Comparison of ENCODE assay signal across 33 cellular contexts in genomic region chr12:15800278-15800677, GRCh38.
"Had no signal": no experiment of that assay in that cellular context is flagged by ENCODE, and none has a peak within 500 bp of the region (broad histone marks: within the 10 kb centered on the region; RNA-seq: fewer than 3 reads in every experiment).

No MANE protein-coding gene starts in this region.

- H3K4me1 ChIP-seq: breast epithelium, lower lobe of right lung, upper lobe of right lung had no signal

- H3K27ac Mint-ChIP-seq: activated CD4-positive, alpha-beta memory T cell treated with anti-CD3 and anti-CD28 coated beads for 36 hours; activated naive CD4-positive, alpha-beta T cell treated with anti-CD3 and anti-CD28 coated beads, Interleukin-2, amount 10 ng/mL, durations not matched to agents 7 days and 5 days; activated naive CD8-positive, alpha-beta T cell treated with anti-CD3 and anti-CD28 coated beads, Interleukin-2, amount 50 U/mL, for 24 hours; activated T-helper 1 cell treated with anti-CD3 and anti-CD28 coated beads, Interleukin-12 subunit alpha, Interleukin-12 subunit beta, Interleukin-2, Interleukin-4 antibody, amounts not matched to agents 30 ng/mL and 10 ng/mL and 1 ng/mL, durations not matched to agents 14 hours and 24 hours and 36 hours; dendritic cell treated with granulocyte-macrophage colony-stimulating factor and Interleukin-4, amounts not matched to agents 40 ng/mL and 50 ng/mL, for 4 days; immature natural killer cell; natural killer cell treated with Interleukin-12 subunit alpha and Interleukin-12 subunit beta and Interleukin-15 and Interleukin-18, amount 100 ng/mL, for 72 hours; stimulated activated naive B cell treated with anti-CD40 and anti-IgM and Interleukin-4, amounts not matched to agents 10 μg/mL and 1 μg/mL and 100 μg/mL, for 72 hours; T-helper 2 cell treated with Interferon-gamma antibody and Interleukin-4, amounts not matched to agents 5 μg/mL and 100 μg/mL, for 36 hours had no signal

- H3K4me3 ChIP-seq: breast epithelium, heart left ventricle, lower lobe of right lung, smooth muscle cell, stomach, tibial artery, upper lobe of right lung had no signal

- H3K36me3 Mint-ChIP-seq: activated CD4-positive, alpha-beta memory T cell treated with anti-CD3 and anti-CD28 coated beads for 36 hours; activated naive CD4-positive, alpha-beta T cell treated with anti-CD3 and anti-CD28 coated beads, Interleukin-2, amount 10 ng/mL, durations not matched to agents 7 days and 5 days; immature natural killer cell; natural killer cell treated with Interleukin-12 subunit alpha and Interleukin-12 subunit beta and Interleukin-15 and Interleukin-18, amount 100 ng/mL, for 72 hours; stimulated activated naive B cell treated with anti-CD40 and anti-IgM and Interleukin-4, amounts not matched to agents 10 μg/mL and 1 μg/mL and 100 μg/mL, for 72 hours had no signal

- H3K9me3 Mint-ChIP-seq: activated CD4-positive, alpha-beta memory T cell treated with anti-CD3 and anti-CD28 coated beads for 36 hours; activated naive CD4-positive, alpha-beta T cell treated with anti-CD3 and anti-CD28 coated beads, Interleukin-2, amount 10 ng/mL, durations not matched to agents 7 days and 5 days; activated naive CD8-positive, alpha-beta T cell treated with anti-CD3 and anti-CD28 coated beads, Interleukin-2, amount 50 U/mL, for 24 hours; activated T-helper 1 cell treated with anti-CD3 and anti-CD28 coated beads, Interleukin-12 subunit alpha, Interleukin-12 subunit beta, Interleukin-2, Interleukin-4 antibody, amounts not matched to agents 30 ng/mL and 10 ng/mL and 1 ng/mL, durations not matched to agents 14 hours and 24 hours and 36 hours; central memory CD8-positive, alpha-beta T cell; dendritic cell treated with granulocyte-macrophage colony-stimulating factor and Interleukin-4, amounts not matched to agents 40 ng/mL and 50 ng/mL, for 4 days; immature natural killer cell; natural killer cell treated with Interleukin-12 subunit alpha and Interleukin-12 subunit beta and Interleukin-15 and Interleukin-18, amount 100 ng/mL, for 72 hours; stimulated activated naive B cell treated with anti-CD40 and anti-IgM and Interleukin-4, amounts not matched to agents 10 μg/mL and 1 μg/mL and 100 μg/mL, for 72 hours; T-helper 2 cell treated with Interferon-gamma antibody and Interleukin-4, amounts not matched to agents 5 μg/mL and 100 μg/mL, for 36 hours had no signal

- H3K4me2 ChIP-seq: smooth muscle cell had no signal

- H3K4me3 Mint-ChIP-seq: activated CD4-positive, alpha-beta memory T cell treated with anti-CD3 and anti-CD28 coated beads for 36 hours; activated naive CD4-positive, alpha-beta T cell treated with anti-CD3 and anti-CD28 coated beads, Interleukin-2, amount 10 ng/mL, durations not matched to agents 7 days and 5 days; activated naive CD8-positive, alpha-beta T cell treated with anti-CD3 and anti-CD28 coated beads, Interleukin-2, amount 50 U/mL, for 24 hours; activated T-helper 1 cell treated with anti-CD3 and anti-CD28 coated beads, Interleukin-12 subunit alpha, Interleukin-12 subunit beta, Interleukin-2, Interleukin-4 antibody, amounts not matched to agents 30 ng/mL and 10 ng/mL and 1 ng/mL, durations not matched to agents 14 hours and 24 hours and 36 hours; central memory CD8-positive, alpha-beta T cell; dendritic cell treated with granulocyte-macrophage colony-stimulating factor and Interleukin-4, amounts not matched to agents 40 ng/mL and 50 ng/mL, for 4 days; immature natural killer cell; natural killer cell treated with Interleukin-12 subunit alpha and Interleukin-12 subunit beta and Interleukin-15 and Interleukin-18, amount 100 ng/mL, for 72 hours; stimulated activated naive B cell treated with anti-CD40 and anti-IgM and Interleukin-4, amounts not matched to agents 10 μg/mL and 1 μg/mL and 100 μg/mL, for 72 hours; T-helper 2 cell treated with Interferon-gamma antibody and Interleukin-4, amounts not matched to agents 5 μg/mL and 100 μg/mL, for 36 hours had no signal

- ATAC-seq: activated naive CD8-positive, alpha-beta T cell treated with anti-CD3 and anti-CD28 coated beads, Interleukin-2, amount 50 U/mL, for 24 hours; foreskin keratinocyte; heart left ventricle; lower lobe of right lung; natural killer cell treated with Interleukin-12 subunit alpha and Interleukin-12 subunit beta and Interleukin-15 and Interleukin-18, amount 100 ng/mL, for 72 hours; sciatic nerve; stimulated activated naive B cell treated with anti-CD40 and anti-IgM and Interleukin-4, amounts not matched to agents 10 μg/mL and 1 μg/mL and 100 μg/mL, for 72 hours; upper lobe of right lung had no signal

- H3K36me3 ChIP-seq: breast epithelium, heart left ventricle, lower lobe of right lung, stomach, tibial artery, upper lobe of right lung had no signal

- H3K27ac ChIP-seq: breast epithelium, foreskin keratinocyte, lower lobe of right lung, stomach, tibial artery, upper lobe of right lung had no signal

- DNase-seq: activated CD4-positive, alpha-beta memory T cell treated with anti-CD3 and anti-CD28 coated beads for 36 hours; activated CD4-positive, alpha-beta T cell treated with anti-CD3 and anti-CD28 coated beads for 4 hours; activated CD4-positive, CD25-positive, alpha-beta regulatory T cell; activated CD8-positive, alpha-beta memory T cell treated with anti-CD3 and anti-CD28 coated beads, Interleukin-2, amount 50 U/mL, for 4 hours; activated gamma-delta T cell; activated naive CD4-positive, alpha-beta T cell treated with anti-CD3 and anti-CD28 coated beads, Interleukin-2, amount 10 ng/mL, durations not matched to agents 7 days and 5 days; activated naive CD8-positive, alpha-beta T cell treated with anti-CD3 and anti-CD28 coated beads, Interleukin-2, amount 50 U/mL, for 24 hours; activated T-cell treated with anti-CD3 and anti-CD28 coated beads, Interleukin-2, amount 50 U/mL, for 1 hour; amygdala; effector CD4-positive, alpha-beta T cell; foreskin keratinocyte; heart left ventricle; hypothalamus; immature natural killer cell; kidney; lower lobe of right lung; mesendoderm; stimulated activated CD4-positive, alpha-beta T cell treated with anti-CD3 and anti-CD28 coated beads, Interleukin-1b, Interleukin-23, amount 100 ng/mL, for 48 hours; stimulated activated CD4-positive, alpha-beta T cell treated with anti-CD3 and anti-CD28 coated beads, Interleukin-4, amount 100 ng/mL, for 4 hours; stimulated activated CD8-positive, alpha-beta memory T cell treated with anti-CD3 and anti-CD28 coated beads, Interleukin-4, amount 100 ng/mL, for 48 hours; stimulated activated naive B cell treated with anti-CD40 and anti-IgM and Interleukin-4, amounts not matched to agents 10 μg/mL and 1 μg/mL and 100 μg/mL, for 72 hours; stomach; T-helper 1 cell; tibial artery; upper lobe of right lung had no signal

- H3K4me1 Mint-ChIP-seq: activated naive CD4-positive, alpha-beta T cell treated with anti-CD3 and anti-CD28 coated beads, Interleukin-2, amount 10 ng/mL, durations not matched to agents 7 days and 5 days; activated naive CD8-positive, alpha-beta T cell treated with anti-CD3 and anti-CD28 coated beads, Interleukin-2, amount 50 U/mL, for 24 hours; central memory CD8-positive, alpha-beta T cell; immature natural killer cell; stimulated activated naive B cell treated with anti-CD40 and anti-IgM and Interleukin-4, amounts not matched to agents 10 μg/mL and 1 μg/mL and 100 μg/mL, for 72 hours had no signal

- H3K9me3 ChIP-seq: breast epithelium, heart left ventricle, lower lobe of right lung, stomach, tibial artery, upper lobe of right lung had no signal

- H3K27me3 ChIP-seq: breast epithelium, foreskin keratinocyte, heart left ventricle, stomach, tibial artery, upper lobe of right lung had no signal
